Comparison of ENCODE assay signal across 12 cellular contexts in genomic region chr17:17765921-17766320, GRCh38.
DNase-seq lines count a peak whose midpoint lies in the region; ATAC-seq and TF ChIP-seq lines count a peak whose summit lies in the region.
"Had no signal": no experiment of that assay in that cellular context is flagged by ENCODE, and none has a peak within 500 bp of the region (broad histone marks: within the 10 kb centered on the region; RNA-seq: fewer than 3 reads in every experiment).

No MANE protein-coding gene starts in this region.

- no peaks in the 10 kb centered on the region for H3K9me3 Mint-ChIP-seq in stimulated activated naive CD8-positive, alpha-beta T cell treated with anti-CD3 and anti-CD28 coated beads, Interleukin-15, Interleukin-2, amounts not matched to agents 100 ng/mL and 50 ng/mL, for 24 hours
- no peaks in the 10 kb centered on the region for H3K9me3 Mint-ChIP-seq in naive B cell
- H3K9me3 Mint-ChIP-seq: GM23338 had no signal

- no peak for TF ChIP-seq CTCF in vagina (IDR thresholded peaks at IDR 0.05)

- no peak for TF ChIP-seq POLR2A in vagina (IDR thresholded peaks at IDR 0.05)

- intact Hi-C loops in vagina (cut with DNase I), result no loop called here

- DNase-seq in stimulated activated naive CD8-positive, alpha-beta T cell treated with anti-CD3 and anti-CD28 coated beads, Interleukin-15, Interleukin-2, amounts not matched to agents 100 U/mL and 50 U/mL, for 24 hours, result no peak
- no peak for DNase-seq in naive B cell
- DNase-seq in vagina (ENCODE audit: extremely low spot score in 2 of 2), result no peak
- DNase-seq in G401 (ENCODE audit: low spot score), result no peak
- DNase-seq: gastrocnemius medialis, NCI-H1092, Right ventricle myocardium superior had no signal

- no peaks in the 10 kb centered on the region for H3K27me3 ChIP-seq in vagina
- H3K27me3 ChIP-seq: gastrocnemius medialis had no signal

- H3K36me3 ChIP-seq in vagina, result no peaks in the 10 kb centered on the region
- H3K36me3 ChIP-seq: gastrocnemius medialis had no signal

- no peak overlapping the region for H3K4me3 Mint-ChIP-seq in stimulated activated naive CD8-positive, alpha-beta T cell treated with anti-CD3 and anti-CD28 coated beads, Interleukin-15, Interleukin-2, amounts not matched to agents 100 ng/mL and 50 ng/mL, for 24 hours
- peak overlapping the region in 6 of 8 donors; percentile 59 to 86 (median 68) for H3K4me3 Mint-ChIP-seq in naive B cell
- H3K4me3 Mint-ChIP-seq: GM23338 had no signal

- in situ Hi-C loops in G401 (cut with HindIII; ENCODE audit: low sequenced_read_pairs), result no loop called here

- H3K4me1 Mint-ChIP-seq in stimulated activated naive CD8-positive, alpha-beta T cell treated with anti-CD3 and anti-CD28 coated beads, Interleukin-15, Interleukin-2, amounts not matched to agents 100 ng/mL and 50 ng/mL, for 24 hours (ENCODE audit: low read depth), result peaks cover 35% of the 10 kb centered on the region
- peaks cover 45 to 70% (median 55%) of the 10 kb centered on the region in 3 donors for H3K4me1 Mint-ChIP-seq in naive B cell

- peak overlapping the region; percentile 63 for H3K27ac Mint-ChIP-seq in stimulated activated naive CD8-positive, alpha-beta T cell treated with anti-CD3 and anti-CD28 coated beads, Interleukin-15, Interleukin-2, amounts not matched to agents 100 ng/mL and 50 ng/mL, for 24 hours
- H3K27ac Mint-ChIP-seq in naive B cell, result peak overlapping the region in 5 of 6 donors; percentile 89 to 97 (median 93)
- H3K27ac Mint-ChIP-seq: GM23338 had no signal

- no peaks in the 10 kb centered on the region for H3K9me3 ChIP-seq in vagina
- H3K9me3 ChIP-seq: gastrocnemius medialis had no signal

- no peak overlapping the region for H3K4me3 ChIP-seq in vagina
- H3K4me3 ChIP-seq: gastrocnemius medialis, GM23338 had no signal

- no peak for ATAC-seq in stimulated activated naive CD8-positive, alpha-beta T cell treated with anti-CD3 and anti-CD28 coated beads, Interleukin-15, Interleukin-2, amounts not matched to agents 100 U/mL and 50 U/mL, for 24 hours
- ATAC-seq in naive B cell (ENCODE audit: low read depth in 2 of 2) (no peak), GM21528 (IDR thresholded peaks at IDR 0.05; ENCODE audit: low FRiP score, unreplicated experiment) (no peak), GM18498 (IDR thresholded peaks at IDR 0.05; ENCODE audit: unreplicated experiment) (no peak)
- ATAC-seq: gastrocnemius medialis had no signal

- no peaks in the 10 kb centered on the region for H3K27me3 Mint-ChIP-seq in stimulated activated naive CD8-positive, alpha-beta T cell treated with anti-CD3 and anti-CD28 coated beads, Interleukin-15, Interleukin-2, amounts not matched to agents 100 ng/mL and 50 ng/mL, for 24 hours
- no peaks in the 10 kb centered on the region for H3K27me3 Mint-ChIP-seq in naive B cell

- no peaks in the 10 kb centered on the region for H3K36me3 Mint-ChIP-seq in stimulated activated naive CD8-positive, alpha-beta T cell treated with anti-CD3 and anti-CD28 coated beads, Interleukin-15, Interleukin-2, amounts not matched to agents 100 ng/mL and 50 ng/mL, for 24 hours (ENCODE audit: low read depth)
- no peaks in the 10 kb centered on the region for H3K36me3 Mint-ChIP-seq in naive B cell

- peaks cover 51% of the 10 kb centered on the region for H3K4me1 ChIP-seq in vagina

- H3K27ac ChIP-seq in angular gyrus (ENCODE audit: low read depth, low read length), result peak overlapping the region; percentile 79
- H3K27ac ChIP-seq in vagina, result peak overlapping the region; percentile 30
- H3K27ac ChIP-seq: gastrocnemius medialis had no signal
